In the genomic region with DNA sequence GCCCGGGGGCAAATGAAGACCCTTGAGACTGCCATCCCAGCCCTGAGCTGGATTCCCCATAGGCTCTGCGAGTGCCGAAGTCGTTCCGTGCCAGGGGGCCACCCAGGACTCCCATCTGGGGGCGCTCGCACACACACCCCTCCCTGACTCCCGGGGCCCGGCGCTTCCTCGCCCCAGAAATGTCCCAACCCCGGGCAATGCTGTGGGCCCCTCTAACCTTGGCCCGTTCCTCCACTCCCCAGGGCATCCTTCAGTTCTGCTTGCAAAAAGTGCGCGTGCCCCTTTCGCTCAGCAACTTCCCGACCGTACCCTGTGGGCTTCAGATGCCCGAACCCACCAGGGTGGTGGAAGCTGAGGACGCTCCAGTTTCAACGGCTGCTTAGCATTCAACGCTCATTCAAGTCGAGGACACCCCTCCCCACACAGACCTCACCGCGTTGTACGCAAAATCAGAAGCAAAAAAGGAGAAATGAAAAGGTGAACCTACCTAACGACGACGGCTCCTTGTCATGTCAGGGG, we compare ENCODE assay signal across 1 cellular context.
TF ChIP-seq lines count a peak whose summit lies in the region.

No MANE protein-coding gene starts in this region.

TF ChIP-seq in WTC11, 78 proteins besides CTCF, POLR2A, EP300 and RAD21 (continued from another document):
- TF ChIP-seq ZNF317 (CRISPR knock-in tag; IDR thresholded peaks at IDR 0.05; ENCODE audit: borderline replicate concordance, low read depth) (no peak), HMGXB4 (CRISPR knock-in tag; IDR thresholded peaks at IDR 0.05) (0 out of 2 replicates have a peak, but pooled peaks have one; percentile 41), ATF1 (CRISPR knock-in tag; IDR thresholded peaks at IDR 0.05) (no peak), ZNF232 (CRISPR knock-in tag; IDR thresholded peaks at IDR 0.05) (no peak), NR2C2 (CRISPR knock-in tag; IDR thresholded peaks at IDR 0.05) (no peak), GTF2I (CRISPR knock-in tag; conservative IDR thresholded peaks at IDR 0.05) (no peak), ZNF263 (CRISPR knock-in tag; IDR thresholded peaks at IDR 0.05; ENCODE audit: low read depth) (no peak), AFF4 (CRISPR knock-in tag; IDR thresholded peaks at IDR 0.05; ENCODE audit: borderline replicate concordance) (no peak), JAZF1 (CRISPR knock-in tag; IDR thresholded peaks at IDR 0.05) (no peak), SP1 (CRISPR knock-in tag; conservative IDR thresholded peaks at IDR 0.05) (no peak), TP53 (CRISPR knock-in tag; IDR thresholded peaks at IDR 0.05) (no peak), FOXP1 (CRISPR knock-in tag; IDR thresholded peaks at IDR 0.05; ENCODE audit: borderline replicate concordance) (no peak), HMGA2 (CRISPR knock-in tag; IDR thresholded peaks at IDR 0.05) (no peak), ETV6 (CRISPR knock-in tag; IDR thresholded peaks at IDR 0.05) (no peak), GRHL2 (CRISPR knock-in tag; IDR thresholded peaks at IDR 0.05; ENCODE audit: insufficient replicate concordance, severe bottlenecking) (no peak), NFYB (CRISPR knock-in tag; conservative IDR thresholded peaks at IDR 0.05; ENCODE audit: low read depth) (no peak), ERG (CRISPR knock-in tag; IDR thresholded peaks at IDR 0.05) (no peak), ZNF219 (CRISPR knock-in tag; IDR thresholded peaks at IDR 0.05; ENCODE audit: borderline replicate concordance) (no peak), ZNF396 (CRISPR knock-in tag; IDR thresholded peaks at IDR 0.05; ENCODE audit: borderline replicate concordance) (no peak), GABPB1 (CRISPR knock-in tag; IDR thresholded peaks at IDR 0.05) (no peak), FOXK1 (CRISPR knock-in tag; IDR thresholded peaks at IDR 0.05) (no peak), JUN (CRISPR knock-in tag; IDR thresholded peaks at IDR 0.05) (no peak), ARID4B (CRISPR knock-in tag; IDR thresholded peaks at IDR 0.05; ENCODE audit: borderline replicate concordance) (no peak), ZNF423 (CRISPR knock-in tag; IDR thresholded peaks at IDR 0.05) (0 out of 2 replicates have a peak, but pooled peaks have one; percentile 14)
- TF ChIP-seq, protein P1, sequence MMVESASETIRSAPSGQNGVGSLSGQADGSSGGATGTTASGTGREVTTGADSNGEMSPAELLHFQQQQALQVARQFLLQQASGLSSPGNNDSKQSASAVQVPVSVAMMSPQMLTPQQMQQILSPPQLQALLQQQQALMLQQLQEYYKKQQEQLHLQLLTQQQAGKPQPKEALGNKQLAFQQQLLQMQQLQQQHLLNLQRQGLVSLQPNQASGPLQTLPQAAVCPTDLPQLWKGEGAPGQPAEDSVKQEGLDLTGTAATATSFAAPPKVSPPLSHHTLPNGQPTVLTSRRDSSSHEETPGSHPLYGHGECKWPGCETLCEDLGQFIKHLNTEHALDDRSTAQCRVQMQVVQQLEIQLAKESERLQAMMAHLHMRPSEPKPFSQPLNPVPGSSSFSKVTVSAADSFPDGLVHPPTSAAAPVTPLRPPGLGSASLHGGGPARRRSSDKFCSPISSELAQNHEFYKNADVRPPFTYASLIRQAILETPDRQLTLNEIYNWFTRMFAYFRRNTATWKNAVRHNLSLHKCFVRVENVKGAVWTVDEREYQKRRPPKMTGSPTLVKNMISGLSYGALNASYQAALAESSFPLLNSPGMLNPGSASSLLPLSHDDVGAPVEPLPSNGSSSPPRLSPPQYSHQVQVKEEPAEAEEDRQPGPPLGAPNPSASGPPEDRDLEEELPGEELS (CRISPR knock-in tag; IDR thresholded peaks at IDR 0.05), result no peak
- TF ChIP-seq, protein P2, sequence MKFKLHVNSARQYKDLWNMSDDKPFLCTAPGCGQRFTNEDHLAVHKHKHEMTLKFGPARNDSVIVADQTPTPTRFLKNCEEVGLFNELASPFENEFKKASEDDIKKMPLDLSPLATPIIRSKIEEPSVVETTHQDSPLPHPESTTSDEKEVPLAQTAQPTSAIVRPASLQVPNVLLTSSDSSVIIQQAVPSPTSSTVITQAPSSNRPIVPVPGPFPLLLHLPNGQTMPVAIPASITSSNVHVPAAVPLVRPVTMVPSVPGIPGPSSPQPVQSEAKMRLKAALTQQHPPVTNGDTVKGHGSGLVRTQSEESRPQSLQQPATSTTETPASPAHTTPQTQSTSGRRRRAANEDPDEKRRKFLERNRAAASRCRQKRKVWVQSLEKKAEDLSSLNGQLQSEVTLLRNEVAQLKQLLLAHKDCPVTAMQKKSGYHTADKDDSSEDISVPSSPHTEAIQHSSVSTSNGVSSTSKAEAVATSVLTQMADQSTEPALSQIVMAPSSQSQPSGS (CRISPR knock-in tag; IDR thresholded peaks at IDR 0.05; ENCODE audit: borderline replicate concordance, low read depth), result no peak
